ENCODE assay signal across 9 cellular contexts in the genomic region with DNA sequence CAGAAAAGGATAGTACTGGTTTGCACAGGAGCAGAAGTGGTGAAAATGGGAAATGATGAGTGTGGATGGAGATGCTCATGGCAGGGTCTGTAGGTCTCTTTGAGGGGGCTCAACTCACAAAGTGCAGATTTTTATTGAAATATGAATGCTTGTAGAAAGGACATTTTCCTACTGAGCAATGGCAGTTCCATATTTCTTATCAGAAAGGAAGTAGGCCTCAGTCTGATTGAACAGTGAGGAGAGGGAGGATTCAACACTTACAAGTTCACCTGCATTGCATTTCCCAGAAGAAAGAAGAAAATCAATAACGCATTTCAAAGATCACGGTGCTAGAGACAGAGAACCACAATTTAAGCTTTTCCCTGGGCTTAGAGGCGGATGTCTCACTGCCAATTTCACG. TPM values are rescaled to one million over a fixed set of nuclear protein-coding genes. Genes with fewer than 3 reads are reported as not detected.
DNase-seq lines count a peak whose midpoint lies in the region; ATAC-seq and TF ChIP-seq lines count a peak whose summit lies in the region.
"Had no signal": no experiment of that assay in that cellular context is flagged by ENCODE, and none has a peak within 500 bp of the region (broad histone marks: within the 10 kb centered on the region; RNA-seq: fewer than 3 reads in every experiment).

No MANE protein-coding gene starts in this region.

- H3K27me3 ChIP-seq in MG63 (no peaks in the 10 kb centered on the region), duodenal mucosa (ENCODE audit: control insufficient read depth in 1 of 2, insufficient read depth in 2 of 2, low read length in 2 of 2) (peaks cover 21 to 27% of the 10 kb centered on the region in 2 donors), neutrophil (no peaks in the 10 kb centered on the region)

- H3K4me1 ChIP-seq in duodenal mucosa (ENCODE audit: control insufficient read depth in 1 of 2, insufficient read depth in 2 of 2, low read length in 2 of 2) (peaks cover 4 to 7% of the 10 kb centered on the region in 2 donors), neutrophil (ENCODE audit: control insufficient read depth in 1 of 2, insufficient read depth in 1 of 2, low read depth in 1 of 2, low read length in 1 of 2) (peaks cover 28 to 39% of the 10 kb centered on the region in 2 experiments)

- H3K27ac ChIP-seq in duodenal mucosa (ENCODE audit: low read depth, low read length) (no peak overlapping the region), neutrophil (peak overlapping the region; percentile 94)
- H3K27ac ChIP-seq: cardiac muscle cell had no signal

- H3K9me3 Mint-ChIP-seq in CD14-positive monocyte, result peaks cover 0 to 26% (median 8%) of the 10 kb centered on the region in 7 donors

- H3K36me3 ChIP-seq in MG63, result no peaks in the 10 kb centered on the region
- H3K36me3 ChIP-seq in duodenal mucosa (ENCODE audit: control insufficient read depth in 1 of 2, insufficient read depth in 2 of 2, low read length in 2 of 2), result no peaks in the 10 kb centered on the region
- H3K36me3 ChIP-seq in neutrophil, result no peaks in the 10 kb centered on the region
- H3K36me3 ChIP-seq: cardiac muscle cell had no signal

- H3K9me3 ChIP-seq in MG63, result no peaks in the 10 kb centered on the region
- no peaks in the 10 kb centered on the region for H3K9me3 ChIP-seq in duodenal mucosa (ENCODE audit: control insufficient read depth in 1 of 2, low read length in 2 of 2)
- no peaks in the 10 kb centered on the region for H3K9me3 ChIP-seq in neutrophil

- intact Hi-C loops in CD14-positive monocyte (cut with micrococcal nuclease) (loop anchor here in 1 of 2 donors (5.0 to 10.0 kb wide), 2 partner anchors 84 to 204 kb away; a partner anchor contains a TSS), posterior cingulate gyrus (cut with DNase I) (loop anchor here (5.0 kb wide), 2 partner anchors 39 to 84 kb away; no protein-coding TSS in a partner anchor)

- peaks cover 2 to 8% of the 10 kb centered on the region in 2 donors for H3K36me3 Mint-ChIP-seq in CD14-positive monocyte

- H3K4me3 ChIP-seq in MG63 (peak overlapping the region; percentile 56), duodenal mucosa (ENCODE audit: low read depth in 1 of 2, low read length in 2 of 2) (peak overlapping the region; percentile 77 to 78), neutrophil (ENCODE audit: low read depth in 1 of 2, low read length in 1 of 2) (peak overlapping the region; percentile 70 to 74)
- H3K4me3 ChIP-seq: cardiac muscle cell had no signal

- H3K27ac Mint-ChIP-seq in CD14-positive monocyte, result peak overlapping the region; percentile 100

- H3K27me3 Mint-ChIP-seq in CD14-positive monocyte (ENCODE audit: low read depth in 3 of 3), result peaks cover 0 to 5% (median 2%) of the 10 kb centered on the region in 3 donors

- DNase-seq in CD14-positive monocyte (ENCODE audit: low spot score), result no peak
- no peak for DNase-seq in MG63
- DNase-seq in hypothalamus (lab: John Stamatoyannopoulos, UW), result no peak
- no peak for DNase-seq in posterior cingulate gyrus

- no peak for TF ChIP-seq CTCF in CD14-positive monocyte (IDR thresholded peaks at IDR 0.05)
- TF ChIP-seq CTCF in neutrophil (IDR thresholded peaks at IDR 0.05), result no peak

- ATAC-seq in GM21447 (IDR thresholded peaks at IDR 0.05; ENCODE audit: unreplicated experiment) (no peak), HG02852 (IDR thresholded peaks at IDR 0.05; ENCODE audit: unreplicated experiment) (no peak)

- H3K4me1 Mint-ChIP-seq in CD14-positive monocyte, result peaks cover 37% of the 10 kb centered on the region

- peak overlapping the region; percentile 99 to 100 for H3K4me3 Mint-ChIP-seq in CD14-positive monocyte

- H3K9ac ChIP-seq in duodenal mucosa (ENCODE audit: low read depth in 1 of 2, low read length in 2 of 2), result peak overlapping the region; percentile 82 to 86

RNA-seq across cellular contexts. Expression of a gene that starts 49.2 kb away (rescaled TPM):
- polyA plus RNA-seq in CD14-positive monocyte, result 1 to 10 TPM; 2.3 to 3.1 TPM
- total RNA-seq in MG63 (2014; rRNA removed; shearing (Covaris generic); ENCODE audit: low replicate concordance), result 0.12 and 4.3 TPM in 2 replicates
